In genomic region chr17:1627219-1627986, GRCh38 we compare ENCODE assay signal across 8 cellular contexts. TPM values are rescaled to one million over a fixed set of nuclear protein-coding genes. Genes with fewer than 3 reads are reported as not detected.
A peak's percentile ranks its signal among the peaks of the same experiment; 100 is the strongest.
DNase-seq lines count a peak whose midpoint lies in the region; ATAC-seq and TF ChIP-seq lines count a peak whose summit lies in the region.

No MANE protein-coding gene starts in this region.

- peaks cover 0 to 20% (median 15%) of the 10 kb centered on the region in 4 donors for H3K4me1 ChIP-seq in Peyer's patch
- no peaks in the 10 kb centered on the region for H3K4me1 ChIP-seq in endodermal cell (ENCODE audit: control insufficient read depth, insufficient read depth, low read length)

- ATAC-seq in natural killer cell (no peak), GM21717 (IDR thresholded peaks at IDR 0.05; ENCODE audit: unreplicated experiment) (no peak)

- TF ChIP-seq POLR2A in Peyer's patch (IDR thresholded peaks at IDR 0.05): peak in 1 of 2 donors; percentile 32

- TF ChIP-seq CTCF in Peyer's patch (IDR thresholded peaks at IDR 0.05) (no peak), endodermal cell (conservative IDR thresholded peaks at IDR 0.05) (no peak), natural killer cell (IDR thresholded peaks at IDR 0.05) (no peak)

- POLR2A ChIA-PET in HEK293T (lab: Yijun Ruan, JAX): interaction anchor here (0.5 to 3.1 kb wide), 6 partner anchors 9 to 111 kb away, joined by 3 to 18 read pairs (median 4); partner anchors contain the start of gene INPP5K

- CTCF ChIA-PET in HEK293T (lab: Yijun Ruan, JAX): interaction anchor here (1.2 to 3.4 kb wide), 3 partner anchors 9 to 53 kb away, joined by 4 to 43 read pairs (median 8); no protein-coding TSS in a partner anchor

- no peaks in the 10 kb centered on the region for H3K36me3 ChIP-seq in Peyer's patch
- H3K36me3 ChIP-seq in endodermal cell (ENCODE audit: control insufficient read depth, insufficient read depth, low read length): no peaks in the 10 kb centered on the region

- H3K36me3 Mint-ChIP-seq in T-helper 2 cell treated with Interferon-gamma antibody and Interleukin-4, amounts not matched to agents 5 μg/mL and 100 μg/mL, for 36 hours (ENCODE audit: low read depth): no peaks in the 10 kb centered on the region
- peaks cover 2% of the 10 kb centered on the region for H3K36me3 Mint-ChIP-seq in endodermal cell (ENCODE audit: low read depth)
- H3K36me3 Mint-ChIP-seq in natural killer cell: no peaks in the 10 kb centered on the region

- no peaks in the 10 kb centered on the region for H3K9me3 Mint-ChIP-seq in T-helper 2 cell treated with Interferon-gamma antibody and Interleukin-4, amounts not matched to agents 5 μg/mL and 100 μg/mL, for 36 hours
- H3K9me3 Mint-ChIP-seq in endodermal cell: no peaks in the 10 kb centered on the region
- H3K9me3 Mint-ChIP-seq in natural killer cell: no peaks in the 10 kb centered on the region

- no peak overlapping the region for H3K9ac ChIP-seq in endodermal cell (ENCODE audit: extremely low read depth, low read length, poor library complexity, severe bottlenecking)

- WGBS in endodermal cell (ENCODE audit: insufficient coverage in 1 of 2, insufficient read length in 1 of 2), 2 experiments: 41 to 49% methylated on average over 18 to 39 of the region's 39 CpGs

- peak overlapping the region; percentile 63 for H3K4me3 Mint-ChIP-seq in T-helper 2 cell treated with Interferon-gamma antibody and Interleukin-4, amounts not matched to agents 5 μg/mL and 100 μg/mL, for 36 hours
- H3K4me3 Mint-ChIP-seq in endodermal cell (peak overlapping the region; percentile 79), natural killer cell (peak overlapping the region; percentile 79)

- H3K4me3 ChIP-seq in Peyer's patch: peak overlapping the region; percentile 76 to 89 (median 84)
- H3K4me3 ChIP-seq in endodermal cell (ENCODE audit: low read length): peak overlapping the region; percentile 76

- H3K4me1 Mint-ChIP-seq in T-helper 2 cell treated with Interferon-gamma antibody and Interleukin-4, amounts not matched to agents 5 μg/mL and 100 μg/mL, for 36 hours (ENCODE audit: low read depth): peaks cover 16% of the 10 kb centered on the region
- H3K4me1 Mint-ChIP-seq in endodermal cell: peaks cover 17% of the 10 kb centered on the region
- H3K4me1 Mint-ChIP-seq in natural killer cell: peaks cover 16 to 38% of the 10 kb centered on the region in 2 donors

- H3K27ac Mint-ChIP-seq in T-helper 2 cell treated with Interferon-gamma antibody and Interleukin-4, amounts not matched to agents 5 μg/mL and 100 μg/mL, for 36 hours: no peak overlapping the region
- no peak overlapping the region for H3K27ac Mint-ChIP-seq in endodermal cell
- H3K27ac Mint-ChIP-seq in natural killer cell: peak overlapping the region; percentile 29 to 51

- intact Hi-C loops in natural killer cell (cut with micrococcal nuclease): loop anchor here (5.0 kb wide), 1 partner anchor 110 kb away; the partner anchor contains the start of gene INPP5K

- peak overlapping the region; percentile 87 to 99 (median 91) for H3K27ac ChIP-seq in Peyer's patch
- H3K27ac ChIP-seq in endodermal cell (ENCODE audit: low read depth, low read length): no peak overlapping the region

- no peak for DNase-seq in T-helper 2 cell treated with Interferon-gamma antibody and Interleukin-4, amounts not matched to agents 5 μg/mL and 100 μg/mL, for 36 hours (ENCODE audit: low spot score)
- DNase-seq in T-helper 2 cell (no peak), Peyer's patch (peak in 2 of 3 donors; percentile 77 to 80), endodermal cell (peak; percentile 83), natural killer cell (no peak), foreskin melanocyte (no peak), HEK293T (ENCODE audit: extremely low spot score) (no peak)

- H3K9me3 ChIP-seq in Peyer's patch (no peaks in the 10 kb centered on the region), endodermal cell (ENCODE audit: control insufficient read depth, low read length) (no peaks in the 10 kb centered on the region)

- H3K27me3 ChIP-seq in Peyer's patch (no peaks in the 10 kb centered on the region), endodermal cell (ENCODE audit: control insufficient read depth, insufficient read depth, low read length, poor library complexity, severe bottlenecking) (peaks cover 24% of the 10 kb centered on the region)

- peaks cover 49% of the 10 kb centered on the region for H3K27me3 Mint-ChIP-seq in T-helper 2 cell treated with Interferon-gamma antibody and Interleukin-4, amounts not matched to agents 5 μg/mL and 100 μg/mL, for 36 hours (ENCODE audit: low read depth)
- H3K27me3 Mint-ChIP-seq in endodermal cell (ENCODE audit: insufficient read depth) (peaks cover 32% of the 10 kb centered on the region), natural killer cell (ENCODE audit: low read depth in 2 of 2) (peaks cover 7 to 20% of the 10 kb centered on the region in 2 donors)

TF ChIP-seq in HEK293T, 16 proteins besides CTCF, POLR2A, EP300 and RAD21:
- no peak for TF ChIP-seq LEF1 (IDR thresholded peaks at IDR 0.05; ENCODE audit: borderline replicate concordance)
- TF ChIP-seq ARNT (IDR thresholded peaks at IDR 0.05): no peak
- TF ChIP-seq FOXK2 (IDR thresholded peaks at IDR 0.05): no peak
- TF ChIP-seq BHLHE40 (IDR thresholded peaks at IDR 0.05; ENCODE audit: borderline replicate concordance): no peak
- no peak for TF ChIP-seq HDGF (IDR thresholded peaks at IDR 0.05; ENCODE audit: borderline replicate concordance)
- no peak for TF ChIP-seq CTBP1 (IDR thresholded peaks at IDR 0.05; ENCODE audit: borderline replicate concordance)
- no peak for TF ChIP-seq PKNOX1 (IDR thresholded peaks at IDR 0.05)
- no peak for TF ChIP-seq SP1 (IDR thresholded peaks at IDR 0.05)
- no peak for TF ChIP-seq TARDBP (IDR thresholded peaks at IDR 0.05)
- TF ChIP-seq NFRKB (IDR thresholded peaks at IDR 0.05): no peak
- no peak for TF ChIP-seq SUZ12 (IDR thresholded peaks at IDR 0.05)
- no peak for TF ChIP-seq L3MBTL2 (conservative IDR thresholded peaks at IDR 0.05)

RNA-seq across cellular contexts. Expression of gene SLC43A2, which starts 1.2 kb away (rescaled TPM):
- 100 to 1,000 TPM in 1 of 4 donors, 10 to 100 TPM in 3; 58.6 to 103 (median 69.0) TPM for total RNA-seq in Peyer's patch
- total RNA-seq in endodermal cell: 10 to 100 TPM; 14.0 to 18.6 TPM
- 11.6 TPM for polyA plus RNA-seq in endodermal cell (2013, experiment 1 of 2)
- 10.1 TPM for polyA plus RNA-seq in endodermal cell (2013, experiment 2 of 2)
- total RNA-seq in natural killer cell: 10 to 100 TPM; 24.5 to 36.0 (median 30.3) TPM

RNA-seq across cellular contexts. Expression of gene SCARF1, which starts 18.1 kb away (rescaled TPM):
- total RNA-seq in Peyer's patch: 10 to 100 TPM in 3 of 4 donors, 1 to 10 TPM in 1; 9.8 to 32.2 (median 20.3) TPM
- total RNA-seq in endodermal cell: under 1 TPM; 0.75 to 0.89 TPM
- 0.96 TPM for polyA plus RNA-seq in endodermal cell (2013, experiment 1 of 2)
- 1.2 TPM for polyA plus RNA-seq in endodermal cell (2013, experiment 2 of 2)
- 1 to 10 TPM in 2 of 3 donors, under 1 TPM in 1; 0.59 to 3.1 (median 1.0) TPM for total RNA-seq in natural killer cell

RNA-seq across cellular contexts. Expression of gene RILP, which starts 22.3 kb away (rescaled TPM):
- total RNA-seq in Peyer's patch: 100 to 1,000 TPM in 1 of 4 donors, 10 to 100 TPM in 3; 29.7 to 173 (median 92.3) TPM
- 1 to 10 TPM; 1.1 to 3.1 TPM for total RNA-seq in endodermal cell
- polyA plus RNA-seq in endodermal cell (2013, experiment 1 of 2): 3.6 TPM
- 2.6 TPM for polyA plus RNA-seq in endodermal cell (2013, experiment 2 of 2)
- total RNA-seq in natural killer cell: 1 to 10 TPM; 2.3 to 5.1 (median 4.0) TPM

RNA-seq across cellular contexts. Expression of gene PRPF8, which starts 57.3 kb away (rescaled TPM):
- 100 to 1,000 TPM; 138 to 390 (median 226) TPM for total RNA-seq in Peyer's patch
- 100 to 1,000 TPM; 298 to 375 TPM for total RNA-seq in endodermal cell
- polyA plus RNA-seq in endodermal cell (2013, experiment 1 of 2): 230 TPM
- 223 TPM for polyA plus RNA-seq in endodermal cell (2013, experiment 2 of 2)
- total RNA-seq in natural killer cell: 100 to 1,000 TPM; 475 to 508 (median 480) TPM

Comparison
In these comparisons a context has a peak if more than half of its experiments do, and no peak if none do; other contexts are left out.
1. DNase-seq: peak in Peyer's patch (2 of 3) and endodermal cell (single experiment); none in T-helper 2 cell treated with Interferon-gamma antibody and Interleukin-4, amounts not matched to agents 5 μg/mL and 100 μg/mL, for 36 hours (single experiment), T-helper 2 cell (0 of 5), natural killer cell (single experiment), foreskin melanocyte (single experiment) and HEK293T (single experiment).
2. H3K27ac Mint-ChIP-seq: peak in natural killer cell (2 of 2); none in T-helper 2 cell treated with Interferon-gamma antibody and Interleukin-4, amounts not matched to agents 5 μg/mL and 100 μg/mL, for 36 hours (single experiment) and endodermal cell (single experiment).
3. RNA of gene RILP, which starts 22.3 kb away (total RNA-seq): 29.7 to 173 TPM in Peyer's patch; 2.3 to 5.1 TPM in natural killer cell and 1.1 to 3.1 TPM in endodermal cell; every median in the first group is over 4 times any median in the second.
4. Peak in every context shown above with its lines, with median percentiles within 50 percentile points of each other: H3K4me3 Mint-ChIP-seq.